ENCODE assay signal across 23 cellular contexts in genomic region chr7:81902536-81902935, GRCh38.
"Had no signal": no experiment of that assay in that cellular context is flagged by ENCODE, and none has a peak within 500 bp of the region (broad histone marks: within the 10 kb centered on the region; RNA-seq: fewer than 3 reads in every experiment).

No MANE protein-coding gene starts in this region.

- H3K36me3 ChIP-seq: esophagus muscularis mucosa, thoracic aorta, upper lobe of left lung had no signal

- ATAC-seq: activated CD4-positive, alpha-beta T cell treated with anti-CD3 and anti-CD28 coated beads for 36 hours; left ventricle myocardium superior; natural killer cell treated with Interleukin-12 subunit alpha and Interleukin-12 subunit beta and Interleukin-15 and Interleukin-18, amount 100 ng/mL, for 72 hours had no signal

- H3K27me3 ChIP-seq: esophagus muscularis mucosa, hepatocyte, upper lobe of left lung had no signal

- H3K4me2 ChIP-seq: hepatocyte had no signal

- H3K79me2 ChIP-seq: hepatocyte had no signal

- DNase-seq: activated B cell treated with CpG ODN at 0.5 μM for 24 hours; activated CD4-positive, alpha-beta T cell treated with anti-CD3 and anti-CD28 coated beads for 36 hours; activated CD4-positive, alpha-beta T cell treated with anti-CD3 and anti-CD28 coated beads, Interleukin-2, amount 50 U/mL, for 4 hours; activated CD8-positive, alpha-beta memory T cell treated with anti-CD3 and anti-CD28 coated beads for 24 hours; activated CD8-positive, alpha-beta memory T cell treated with anti-CD3 and anti-CD28 coated beads, Interleukin-2, amount 50 U/mL, for 4 hours; activated naive CD4-positive, alpha-beta T cell treated with Interleukin-2 at 50 U/mL for 16 hours; activated T-cell treated with anti-CD3 and anti-CD28 coated beads, Interleukin-2, amount 50 U/mL, for 48 hours; amygdala; cerebellar nuclear complex; glutamatergic neuron; immature natural killer cell; kidney glomerular epithelial cell; left ventricle myocardium superior; retina; stimulated activated CD4-positive, alpha-beta T cell treated with anti-CD3 and anti-CD28 coated beads, Interleukin-4, amount 100 ng/mL, for 1 hour; stimulated activated naive CD4-positive, alpha-beta T cell treated with Interleukin-2 at 50 U/mL for 16 hours; T1000; upper lobe of left lung had no signal

- H3K4me3 ChIP-seq: coronary artery, esophagus muscularis mucosa, hepatocyte, thoracic aorta, upper lobe of left lung had no signal

- H3K9me3 ChIP-seq: thoracic aorta had no signal

- H3K27ac ChIP-seq: coronary artery, esophagus muscularis mucosa, hepatocyte, thoracic aorta, upper lobe of left lung had no signal

- H3K4me1 ChIP-seq: esophagus muscularis mucosa, upper lobe of left lung had no signal

- H2AFZ ChIP-seq: hepatocyte had no signal
